In genomic region chr6:166559211-166559610, GRCh38 we compare ENCODE assay signal across 27 cellular contexts. TPM values are rescaled to one million over a fixed set of nuclear protein-coding genes. Genes with fewer than 3 reads are reported as not detected.
A peak's percentile ranks its signal among the peaks of the same experiment; 100 is the strongest.
DNase-seq lines count a peak whose midpoint lies in the region; ATAC-seq, FAIRE-seq and TF ChIP-seq lines count a peak whose summit lies in the region.
"Had no signal": no experiment of that assay in that cellular context is flagged by ENCODE, and none has a peak within 500 bp of the region (broad histone marks: within the 10 kb centered on the region; RNA-seq: fewer than 3 reads in every experiment).

No MANE protein-coding gene starts in this region.

- no peak for ATAC-seq in GM21447 (IDR thresholded peaks at IDR 0.05; ENCODE audit: unreplicated experiment)
- ATAC-seq: mucosa of descending colon had no signal

- H3K4me1 ChIP-seq in GM23248 (ENCODE audit: insufficient read depth) (peaks cover 42% of the 10 kb centered on the region), astrocyte (ENCODE audit: insufficient read depth, low read length) (peaks cover 34% of the 10 kb centered on the region), fibroblast of lung (ENCODE audit: control insufficient read depth, extremely low read depth, insufficient read depth, low read length) (peaks cover 17% of the 10 kb centered on the region), left ventricle myocardium inferior (peaks cover 69% of the 10 kb centered on the region)

- no peak overlapping the region for H3K27ac Mint-ChIP-seq in astrocyte (ENCODE audit: unreplicated experiment)
- no peak overlapping the region for H3K27ac Mint-ChIP-seq in activated CD4-positive, alpha-beta T cell treated with anti-CD3 and anti-CD28 coated beads, Interleukin-2, amount 10 ng/mL, durations not matched to agents 24 days and 14 days
- H3K27ac Mint-ChIP-seq: activated CD4-positive, alpha-beta T cell treated with anti-CD3 and anti-CD28 coated beads, Interleukin-2, amount 10 ng/mL, durations not matched to agents 7 days and 5 days; activated naive CD8-positive, alpha-beta T cell treated with anti-CD3 and anti-CD28 coated beads for 36 hours; activated T-helper 2 cell treated with anti-CD3 and anti-CD28 coated beads, Interferon-gamma antibody, Interleukin-2, Interleukin-4, amounts not matched to agents 10 μg/mL and 5 μg/mL and 100 μg/mL, durations not matched to agents 14 hours and 24 hours and 36 hours; CD14-positive monocyte; H9; progenitor cell of endocrine pancreas had no signal

- H3K79me2 ChIP-seq in GM23248 (ENCODE audit: insufficient read depth): peaks cover 37% of the 10 kb centered on the region
- peaks cover 20% of the 10 kb centered on the region for H3K79me2 ChIP-seq in astrocyte (ENCODE audit: insufficient read depth, low read length)
- H3K79me2 ChIP-seq in fibroblast of lung (ENCODE audit: control insufficient read depth, insufficient read depth, low read length): peaks cover 4% of the 10 kb centered on the region

- WGBS in GM23248 (ENCODE audit: low coverage in 1 of 2, low lambda C conversion rate in 2 of 2, missing lambda C conversion rate in 2 of 2), 2 experiments: 74 to 77% methylated on average over 5 of the region's 5 CpGs

- H3K27me3 Mint-ChIP-seq in astrocyte (ENCODE audit: low read depth, unreplicated experiment): no peaks in the 10 kb centered on the region
- H3K27me3 Mint-ChIP-seq in activated CD4-positive, alpha-beta T cell treated with anti-CD3 and anti-CD28 coated beads, Interleukin-2, amount 10 ng/mL, durations not matched to agents 24 days and 14 days: peaks cover 4% of the 10 kb centered on the region
- H3K27me3 Mint-ChIP-seq: activated CD4-positive, alpha-beta T cell treated with anti-CD3 and anti-CD28 coated beads, Interleukin-2, amount 10 ng/mL, durations not matched to agents 7 days and 5 days; progenitor cell of endocrine pancreas had no signal

- H3K27ac ChIP-seq in GM23248 (peak overlapping the region; percentile 31; the same call in 1 of the 2 replicates), astrocyte (ENCODE audit: low read depth, low read length) (peak overlapping the region; percentile 59), fibroblast of lung (ENCODE audit: insufficient read depth, low read length) (no peak overlapping the region), left ventricle myocardium inferior (replicated peaks) (no peak overlapping the region)
- H3K27ac ChIP-seq: skin epidermis had no signal

- H3K9ac ChIP-seq in GM23248: no peak overlapping the region
- peak overlapping the region; percentile 10 for H3K9ac ChIP-seq in astrocyte (ENCODE audit: low read length)
- no peak overlapping the region for H3K9ac ChIP-seq in fibroblast of lung (ENCODE audit: insufficient read depth, low read length)

- in situ Hi-C loops in GM23248 (cut with MboI): no loop called here

- H2AFZ ChIP-seq in GM23248: no peak overlapping the region
- no peak overlapping the region for H2AFZ ChIP-seq in astrocyte (ENCODE audit: low read depth, low read length)
- H2AFZ ChIP-seq in fibroblast of lung (ENCODE audit: low read length): no peak overlapping the region

- no peaks in the 10 kb centered on the region for H4K20me1 ChIP-seq in GM23248 (ENCODE audit: insufficient read depth)
- H4K20me1 ChIP-seq in astrocyte (ENCODE audit: insufficient read depth, low read length): no peaks in the 10 kb centered on the region
- H4K20me1 ChIP-seq in fibroblast of lung (ENCODE audit: control insufficient read depth, extremely low read depth, insufficient read depth, low read length): no peaks in the 10 kb centered on the region

- H3K9me3 ChIP-seq in GM23248 (ENCODE audit: low read depth) (no peaks in the 10 kb centered on the region), astrocyte (ENCODE audit: insufficient read depth, low read depth, low read length) (peaks cover 2% of the 10 kb centered on the region), fibroblast of lung (ENCODE audit: control insufficient read depth, insufficient read depth, low read depth, low read length) (no peaks in the 10 kb centered on the region), left ventricle myocardium inferior (replicated peaks) (peaks cover 14% of the 10 kb centered on the region)
- H3K9me3 ChIP-seq: mucosa of descending colon had no signal

- no peak for FAIRE-seq in astrocyte (lab: Jason Lieb, UNC)
- FAIRE-seq: colon, HTR-8/SVneo had no signal

- TF ChIP-seq CTCF in astrocyte (IDR thresholded peaks at IDR 0.05; ENCODE audit: insufficient read depth, low read depth, low read length) (no peak), fibroblast of lung (conservative IDR thresholded peaks at IDR 0.05 in 1 of 2, IDR thresholded peaks at IDR 0.05 in 1 of 2; ENCODE audit: low read depth in 1 of 2, low read length in 2 of 2) (no peak), left ventricle myocardium inferior (IDR thresholded peaks at IDR 0.05; ENCODE audit: borderline replicate concordance) (no peak)

- intact Hi-C loops in activated CD4-positive, alpha-beta T cell treated with anti-CD3 and anti-CD28 coated beads, Interleukin-2, amount 10 ng/mL, durations not matched to agents 24 days and 14 days (cut with micrococcal nuclease): no loop called here
- intact Hi-C loops in left ventricle myocardium inferior (cut with micrococcal nuclease): no loop called here

- H3K9me2 ChIP-seq in GM23248 (ENCODE audit: insufficient read depth): no peaks in the 10 kb centered on the region

- peak; percentile 45 for DNase-seq in GM23248
- DNase-seq in astrocyte (ENCODE audit: low read depth): peak; percentile 86
- DNase-seq in fibroblast of lung (ENCODE audit: low read depth in 2 of 2): peak; percentile 45 to 84
- DNase-seq in renal cortical epithelial cell (ENCODE audit: low read depth): peak; percentile 11
- DNase-seq in NCI-H1092 treated with DMSO at 0.1 percent for 48 hours (lab: John Stamatoyannopoulos, UW): no peak
- no peak for DNase-seq in activated CD4-positive, alpha-beta T cell treated with anti-CD3 and anti-CD28 coated beads, Interleukin-2, amount 10 ng/mL, durations not matched to agents 24 days and 14 days
- DNase-seq in left ventricle myocardium inferior: no peak
- DNase-seq: activated CD4-positive, alpha-beta T cell treated with anti-CD3 and anti-CD28 coated beads, Interleukin-2, amount 10 ng/mL, durations not matched to agents 7 days and 5 days; activated naive CD8-positive, alpha-beta T cell treated with anti-CD3 and anti-CD28 coated beads for 36 hours; effector memory CD4-positive, alpha-beta T cell; foreskin fibroblast; H9; hippocampal formation; Kasumi-1; mucosa of descending colon; NCI-H1092; NCI-H2029; NCI-H446; stimulated activated CD4-positive, alpha-beta T cell treated with anti-CD3 and anti-CD28 coated beads, Interleukin-1b, Interleukin-23, amount 100 ng/mL, for 48 hours had no signal

- no peaks in the 10 kb centered on the region for H3K9me3 Mint-ChIP-seq in astrocyte (ENCODE audit: unreplicated experiment)
- no peaks in the 10 kb centered on the region for H3K9me3 Mint-ChIP-seq in activated CD4-positive, alpha-beta T cell treated with anti-CD3 and anti-CD28 coated beads, Interleukin-2, amount 10 ng/mL, durations not matched to agents 24 days and 14 days
- H3K9me3 Mint-ChIP-seq: activated T-helper 2 cell treated with anti-CD3 and anti-CD28 coated beads, Interferon-gamma antibody, Interleukin-2, Interleukin-4, amounts not matched to agents 10 μg/mL and 5 μg/mL and 100 μg/mL, durations not matched to agents 14 hours and 24 hours and 36 hours; H9 had no signal

- peaks cover 29% of the 10 kb centered on the region for H3K36me3 Mint-ChIP-seq in astrocyte (ENCODE audit: low read depth, unreplicated experiment)
- H3K36me3 Mint-ChIP-seq in activated CD4-positive, alpha-beta T cell treated with anti-CD3 and anti-CD28 coated beads, Interleukin-2, amount 10 ng/mL, durations not matched to agents 24 days and 14 days (ENCODE audit: low read depth): no peaks in the 10 kb centered on the region
- H3K36me3 Mint-ChIP-seq: activated naive CD8-positive, alpha-beta T cell treated with anti-CD3 and anti-CD28 coated beads for 36 hours; CD14-positive monocyte had no signal

- H3K27me3 ChIP-seq in GM23248 (replicated peaks; ENCODE audit: insufficient read depth) (no peaks in the 10 kb centered on the region), astrocyte (ENCODE audit: insufficient read depth, low read length) (no peaks in the 10 kb centered on the region), fibroblast of lung (ENCODE audit: control insufficient read depth, insufficient read depth, low read length) (no peaks in the 10 kb centered on the region), left ventricle myocardium inferior (ENCODE audit: low read depth) (no peaks in the 10 kb centered on the region)

- H3K4me2 ChIP-seq in GM23248 (ENCODE audit: unreplicated experiment): no peak overlapping the region
- no peak overlapping the region for H3K4me2 ChIP-seq in astrocyte (ENCODE audit: low read length)
- H3K4me2 ChIP-seq in fibroblast of lung (ENCODE audit: extremely low read depth, insufficient read depth, low read length): no peak overlapping the region

- peaks cover 30% of the 10 kb centered on the region for H3K4me1 Mint-ChIP-seq in astrocyte (ENCODE audit: low read depth, unreplicated experiment)
- H3K4me1 Mint-ChIP-seq in activated CD4-positive, alpha-beta T cell treated with anti-CD3 and anti-CD28 coated beads, Interleukin-2, amount 10 ng/mL, durations not matched to agents 24 days and 14 days: peaks cover 4% of the 10 kb centered on the region

- no peak overlapping the region for H3K4me3 ChIP-seq in GM23248
- no peak overlapping the region for H3K4me3 ChIP-seq in astrocyte (ENCODE audit: insufficient read depth, low read depth, low read length)
- H3K4me3 ChIP-seq in fibroblast of lung (replicated peaks in 1 of 4; ENCODE audit: control extremely low read depth in 1 of 4, insufficient read depth in 1 of 4, low read depth in 3 of 4, low read length in 4 of 4): no peak overlapping the region
- H3K4me3 ChIP-seq in left ventricle myocardium inferior: no peak overlapping the region
- H3K4me3 ChIP-seq: mucosa of descending colon, skin epidermis had no signal

- no peaks in the 10 kb centered on the region for H3K36me3 ChIP-seq in GM23248 (ENCODE audit: low read depth)
- no peaks in the 10 kb centered on the region for H3K36me3 ChIP-seq in astrocyte (ENCODE audit: insufficient read depth, low read length)
- no peaks in the 10 kb centered on the region for H3K36me3 ChIP-seq in fibroblast of lung (ENCODE audit: control insufficient read depth, insufficient read depth, low read length)
- H3K36me3 ChIP-seq in left ventricle myocardium inferior: no peaks in the 10 kb centered on the region

- H3K4me3 Mint-ChIP-seq in astrocyte (ENCODE audit: unreplicated experiment): no peak overlapping the region
- H3K4me3 Mint-ChIP-seq in activated CD4-positive, alpha-beta T cell treated with anti-CD3 and anti-CD28 coated beads, Interleukin-2, amount 10 ng/mL, durations not matched to agents 24 days and 14 days: no peak overlapping the region
- H3K4me3 Mint-ChIP-seq: activated CD4-positive, alpha-beta T cell treated with anti-CD3 and anti-CD28 coated beads, Interleukin-2, amount 10 ng/mL, durations not matched to agents 7 days and 5 days; activated naive CD8-positive, alpha-beta T cell treated with anti-CD3 and anti-CD28 coated beads for 36 hours; CD14-positive monocyte; H9; neural crest cell had no signal

- peaks cover 50% of the 10 kb centered on the region for H3F3A ChIP-seq in GM23248 (ENCODE audit: insufficient read depth)

RNA-seq across cellular contexts. Expression of gene RAMACL, which starts 27.3 kb away (rescaled TPM):
- 0.13 and 2.1 TPM in 2 replicates for total RNA-seq in GM23248 (2014; rRNA removed; shearing (Covaris generic))
- polyA plus RNA-seq in GM23248 (2016; fragmentation: Nextera tagmentation; extraction: Ambion mirVana) (0.31 and 0.33 TPM in 2 replicates), fibroblast of lung (0.20 and 0.22 TPM in 2 replicates)
- total RNA-seq in astrocyte (1.2 and 1.3 TPM in 2 replicates), fibroblast of lung (2.3 and 5.0 TPM in 2 replicates), renal cortical epithelial cell (0.35 and 0.75 TPM in 2 replicates), left ventricle myocardium inferior (0.77 TPM)
- polyA plus RNA-seq in fibroblast of lung (2012): 0.21 and 0.28 TPM in 2 replicates
- 0.16 TPM in 1 of 2 replicates, not detected in the other for polyA minus RNA-seq in fibroblast of lung (ENCODE audit: low replicate concordance)
- total RNA-seq in activated CD4-positive, alpha-beta T cell treated with anti-CD3 and anti-CD28 coated beads, Interleukin-2, amount 10 ng/mL, durations not matched to agents 24 days and 14 days: 0.14 and 0.30 TPM in 2 replicates
- total RNA-seq: activated T-helper 2 cell treated with anti-CD3 and anti-CD28 coated beads, Interferon-gamma antibody, Interleukin-2, Interleukin-4, amounts not matched to agents 10 μg/mL and 5 μg/mL and 100 μg/mL, durations not matched to agents 14 hours and 24 hours and 36 hours had no signal

Comparison
In these comparisons a context has a peak if more than half of its experiments do, and no peak if none do; other contexts are left out.
1. DNase-seq: peak in GM23248 (single experiment), astrocyte (single experiment), fibroblast of lung (2 of 2) and renal cortical epithelial cell (single experiment); none in NCI-H1092 treated with DMSO at 0.1 percent for 48 hours (single experiment), activated CD4-positive, alpha-beta T cell treated with anti-CD3 and anti-CD28 coated beads, Interleukin-2, amount 10 ng/mL, durations not matched to agents 24 days and 14 days (single experiment) and left ventricle myocardium inferior (single experiment).
2. H3K27ac ChIP-seq: peak in GM23248 (single experiment) and astrocyte (single experiment); none in fibroblast of lung (single experiment) and left ventricle myocardium inferior (single experiment).